ENCODE assay signal across 20 cellular contexts in the genomic region with DNA sequence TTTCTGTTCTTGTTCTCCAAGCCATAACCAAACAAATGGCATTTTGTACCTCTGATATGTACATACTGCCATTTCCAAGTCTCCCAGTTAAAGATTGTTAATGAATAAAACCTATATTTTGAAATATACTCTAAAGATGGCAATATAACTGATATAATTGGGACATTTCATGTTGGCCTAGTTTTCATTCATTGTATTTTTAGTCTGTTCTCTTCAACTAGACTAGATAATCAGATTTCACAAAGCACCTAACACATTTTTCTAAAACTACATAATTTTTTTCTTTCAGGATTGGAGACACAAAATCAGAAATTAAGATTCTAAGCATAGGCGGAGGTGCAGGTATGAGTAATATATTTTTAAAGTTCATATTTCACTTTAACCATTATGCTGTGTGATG. TPM values are rescaled to one million over a fixed set of nuclear protein-coding genes. Genes with fewer than 3 reads are reported as not detected.
A peak's percentile ranks its signal among the peaks of the same experiment; 100 is the strongest.
DNase-seq lines count a peak whose midpoint lies in the region; FAIRE-seq and TF ChIP-seq lines count a peak whose summit lies in the region.
"Had no signal": no experiment of that assay in that cellular context is flagged by ENCODE, and none has a peak within 500 bp of the region (broad histone marks: within the 10 kb centered on the region; RNA-seq: fewer than 3 reads in every experiment).

No MANE protein-coding gene starts in this region.

- H3K4me1 ChIP-seq in BLaER1 treated with 17β-estradiol and CSF1 and Interleukin-3, amounts not matched to agents 10 nM and 100 nM = peaks cover 0 to 83% (median 11%) of the 10 kb centered on the region in 10 experiments; a peak in 11 of 20 replicates
- H3K4me1 ChIP-seq in ascending aorta (peaks cover 7 to 13% of the 10 kb centered on the region in 2 donors), stomach (peaks cover 12 to 68% (median 36%) of the 10 kb centered on the region in 4 donors)
- H3K4me1 ChIP-seq: prostate gland had no signal

- H3K4me2 ChIP-seq in BLaER1 treated with 17β-estradiol and CSF1 and Interleukin-3, amounts not matched to agents 10 nM and 100 nM = peak overlapping the region in 6 of 11 experiments; percentile 42 to 98 (median 70); a peak in 10 of 22 replicates
- H3K4me2 ChIP-seq: neural progenitor cell had no signal

- H3K27ac ChIP-seq in BLaER1 treated with 17β-estradiol and CSF1 and Interleukin-3, amounts not matched to agents 10 nM and 100 nM = peak overlapping the region in 6 of 11 experiments; percentile 66 to 96 (median 90); a peak in 13 of 22 replicates
- H3K27ac ChIP-seq in ascending aorta = peak overlapping the region; percentile 90 to 93
- H3K27ac ChIP-seq in stomach = peak overlapping the region in 3 of 5 donors; percentile 52 to 78 (median 69)
- H3K27ac ChIP-seq: neural progenitor cell, prostate gland had no signal

- no peak for TF ChIP-seq POLR2A in stomach (IDR thresholded peaks at IDR 0.05)

- peak; percentile 79 for FAIRE-seq in islet of Langerhans (lab: Jason Lieb, UNC)
- FAIRE-seq: H1 had no signal

- peak overlapping the region in 5 of 11 experiments; percentile 52 to 88 (median 80); a peak in 8 of 22 replicates for H3K9ac ChIP-seq in BLaER1 treated with 17β-estradiol and CSF1 and Interleukin-3, amounts not matched to agents 10 nM and 100 nM
- H3K9ac ChIP-seq: neural progenitor cell had no signal

- peak overlapping the region in 2 of 10 experiments; percentile 19 to 73; a peak in 1 of 20 replicates for H3K4me3 ChIP-seq in BLaER1 treated with 17β-estradiol and CSF1 and Interleukin-3, amounts not matched to agents 10 nM and 100 nM
- H3K4me3 ChIP-seq in ascending aorta = peak overlapping the region in 1 of 2 donors; percentile 6
- H3K4me3 ChIP-seq in stomach = no peak overlapping the region
- H3K4me3 ChIP-seq: heart left ventricle, mucosa of descending colon, neural progenitor cell, prostate gland, skin epidermis had no signal

- DNase-seq in ascending aorta (ENCODE audit: low spot score in 2 of 2) (no peak), stomach (no peak), NCI-H2171 (lab: John Stamatoyannopoulos, UW) (no peak), NCI-H446 treated with DMSO at 0.1 percent for 48 hours (lab: John Stamatoyannopoulos, UW) (no peak), mucosa of gallbladder (ENCODE audit: low spot score) (no peak), NOMO-1 treated with DMSO at 0.1 percent for 48 hours (lab: John Stamatoyannopoulos, UW; ENCODE audit: unreplicated experiment) (no peak)
- DNase-seq: activated B cell treated with CpG ODN at 0.5 μM for 24 hours; activated CD4-positive, alpha-beta T cell treated with anti-CD3 and anti-CD28 coated beads, Interleukin-2, amount 50 U/mL, for 48 hours; NK-92 treated with Interleukin-12 subunit alpha and Interleukin-12 subunit beta, amount 100 ng/mL, for 24 hours; RPMI8226; stimulated activated CD4-positive, alpha-beta T cell treated with anti-CD3 and anti-CD28 coated beads, Interleukin-2, amount 100 ng/mL, for 24 hours; stimulated activated naive B cell treated with anti-CD40 and anti-IgM and Interleukin-4, amounts not matched to agents 10 μg/mL and 1 μg/mL and 100 μg/mL, for 72 hours had no signal

- intact Hi-C loops in ascending aorta (cut with DNase I) (loop anchor here (5.0 to 10.0 kb wide), 2 partner anchors 275 to 397 kb away; no protein-coding TSS in a partner anchor), stomach (cut with DNase I; ENCODE audit: low total_unique reads) (no loop called here)

- TF ChIP-seq EP300 in stomach (IDR thresholded peaks at IDR 0.05) = no peak

- H3K36me3 ChIP-seq in BLaER1 treated with 17β-estradiol and CSF1 and Interleukin-3, amounts not matched to agents 10 nM and 100 nM = peaks cover 0 to 73% (median 0%) of the 10 kb centered on the region in 11 experiments; a peak in 6 of 22 replicates
- H3K36me3 ChIP-seq in ascending aorta (peaks cover 9 to 12% of the 10 kb centered on the region in 2 donors), stomach (peaks cover 0 to 20% (median 4%) of the 10 kb centered on the region in 4 donors)
- H3K36me3 ChIP-seq: neural progenitor cell, prostate gland had no signal

- H3K9me3 ChIP-seq in BLaER1 treated with 17β-estradiol and CSF1 and Interleukin-3, amounts not matched to agents 10 nM and 100 nM (replicated peaks in 1 of 11) = peaks cover 0 to 24% (median 0%) of the 10 kb centered on the region in 11 experiments; a peak in 3 of 22 replicates
- H3K9me3 ChIP-seq in ascending aorta (no peaks in the 10 kb centered on the region), stomach (no peaks in the 10 kb centered on the region)
- H3K9me3 ChIP-seq: heart left ventricle, mucosa of descending colon, prostate gland had no signal

- peaks cover 0 to 22% (median 0%) of the 10 kb centered on the region in 11 experiments; a peak in 2 of 22 replicates for H4K20me1 ChIP-seq in BLaER1 treated with 17β-estradiol and CSF1 and Interleukin-3, amounts not matched to agents 10 nM and 100 nM

- H3K27me3 ChIP-seq in BLaER1 treated with 17β-estradiol and CSF1 and Interleukin-3, amounts not matched to agents 10 nM and 100 nM = no peaks in the 10 kb centered on the region
- no peaks in the 10 kb centered on the region for H3K27me3 ChIP-seq in ascending aorta
- H3K27me3 ChIP-seq in stomach = no peaks in the 10 kb centered on the region
- H3K27me3 ChIP-seq: heart left ventricle, neural progenitor cell had no signal

- TF ChIP-seq CTCF in ascending aorta (IDR thresholded peaks at IDR 0.05) (no peak), stomach (IDR thresholded peaks at IDR 0.05) (no peak)

- 93 to 100% (median 97%) methylated on average over 1 of the region's 1 CpG for WGBS in stomach, 5 donors

RNA-seq across cellular contexts. Expression of gene HNMT, which starts 5.6 kb away (rescaled TPM):
- 22.2 TPM for total RNA-seq in ascending aorta
- 100 to 1,000 TPM in 1 of 5 donors, 10 to 100 TPM in 4; 11.2 to 145 (median 28.0) TPM for total RNA-seq in stomach
- 10 to 100 TPM; 34.4 to 65.5 (median 59.5) TPM for polyA plus RNA-seq in stomach
- 92.7 TPM for total RNA-seq in mucosa of gallbladder
- total RNA-seq: activated B cell treated with CpG ODN at 0.5 μM for 24 hours had no signal
